1 cellular context compared by ENCODE assay signal in the genomic region with DNA sequence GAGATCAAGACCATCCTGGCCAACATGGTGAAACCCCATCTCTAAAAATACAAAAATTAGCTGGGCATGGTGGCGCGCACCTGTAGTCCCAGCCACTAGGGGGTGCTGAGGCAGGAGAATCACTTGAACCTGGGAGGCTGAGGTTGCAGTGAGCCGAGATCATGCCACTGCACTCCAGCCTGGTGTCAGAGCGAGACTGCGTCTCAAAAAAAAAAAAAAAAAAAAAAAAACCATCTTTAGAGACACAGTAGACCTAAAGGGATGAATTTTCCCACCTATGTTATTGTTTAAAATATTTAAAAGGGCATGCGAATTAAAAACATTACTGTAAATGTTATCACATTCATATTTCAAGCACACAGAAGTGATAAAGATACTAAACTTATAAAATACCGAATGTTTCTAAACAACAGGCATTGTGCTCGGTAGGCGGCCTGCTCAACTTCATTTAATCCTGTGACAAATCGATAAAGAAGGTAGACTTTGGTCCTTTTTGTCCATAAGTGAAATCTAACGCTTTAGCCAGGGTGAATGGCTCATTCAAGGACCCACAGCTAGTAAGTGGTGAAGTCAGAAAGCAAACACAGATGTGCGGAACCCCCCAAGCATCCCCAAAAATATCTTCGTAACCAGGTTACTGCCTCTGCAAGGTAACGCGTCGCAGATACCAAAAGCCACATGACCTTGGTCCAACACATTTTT.
TF ChIP-seq lines count a peak whose summit lies in the region.

No MANE protein-coding gene starts in this region.

TF ChIP-seq in Ishikawa, 13 proteins besides CTCF, POLR2A, EP300 and RAD21 (continued from another document):
- TF ChIP-seq, protein P1, sequence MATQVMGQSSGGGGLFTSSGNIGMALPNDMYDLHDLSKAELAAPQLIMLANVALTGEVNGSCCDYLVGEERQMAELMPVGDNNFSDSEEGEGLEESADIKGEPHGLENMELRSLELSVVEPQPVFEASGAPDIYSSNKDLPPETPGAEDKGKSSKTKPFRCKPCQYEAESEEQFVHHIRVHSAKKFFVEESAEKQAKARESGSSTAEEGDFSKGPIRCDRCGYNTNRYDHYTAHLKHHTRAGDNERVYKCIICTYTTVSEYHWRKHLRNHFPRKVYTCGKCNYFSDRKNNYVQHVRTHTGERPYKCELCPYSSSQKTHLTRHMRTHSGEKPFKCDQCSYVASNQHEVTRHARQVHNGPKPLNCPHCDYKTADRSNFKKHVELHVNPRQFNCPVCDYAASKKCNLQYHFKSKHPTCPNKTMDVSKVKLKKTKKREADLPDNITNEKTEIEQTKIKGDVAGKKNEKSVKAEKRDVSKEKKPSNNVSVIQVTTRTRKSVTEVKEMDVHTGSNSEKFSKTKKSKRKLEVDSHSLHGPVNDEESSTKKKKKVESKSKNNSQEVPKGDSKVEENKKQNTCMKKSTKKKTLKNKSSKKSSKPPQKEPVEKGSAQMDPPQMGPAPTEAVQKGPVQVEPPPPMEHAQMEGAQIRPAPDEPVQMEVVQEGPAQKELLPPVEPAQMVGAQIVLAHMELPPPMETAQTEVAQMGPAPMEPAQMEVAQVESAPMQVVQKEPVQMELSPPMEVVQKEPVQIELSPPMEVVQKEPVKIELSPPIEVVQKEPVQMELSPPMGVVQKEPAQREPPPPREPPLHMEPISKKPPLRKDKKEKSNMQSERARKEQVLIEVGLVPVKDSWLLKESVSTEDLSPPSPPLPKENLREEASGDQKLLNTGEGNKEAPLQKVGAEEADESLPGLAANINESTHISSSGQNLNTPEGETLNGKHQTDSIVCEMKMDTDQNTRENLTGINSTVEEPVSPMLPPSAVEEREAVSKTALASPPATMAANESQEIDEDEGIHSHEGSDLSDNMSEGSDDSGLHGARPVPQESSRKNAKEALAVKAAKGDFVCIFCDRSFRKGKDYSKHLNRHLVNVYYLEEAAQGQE (IDR thresholded peaks at IDR 0.05; ENCODE audit: low read depth) = no peak
- TF ChIP-seq FOXM1 (IDR thresholded peaks at IDR 0.05; ENCODE audit: borderline replicate concordance, low read depth) = no peak
- TF ChIP-seq, protein P2, sequence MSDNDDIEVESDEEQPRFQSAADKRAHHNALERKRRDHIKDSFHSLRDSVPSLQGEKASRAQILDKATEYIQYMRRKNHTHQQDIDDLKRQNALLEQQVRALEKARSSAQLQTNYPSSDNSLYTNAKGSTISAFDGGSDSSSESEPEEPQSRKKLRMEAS (IDR thresholded peaks at IDR 0.05) = no peak
- no peak for TF ChIP-seq TEAD4 (IDR thresholded peaks at IDR 0.05)
